In the genomic region with DNA sequence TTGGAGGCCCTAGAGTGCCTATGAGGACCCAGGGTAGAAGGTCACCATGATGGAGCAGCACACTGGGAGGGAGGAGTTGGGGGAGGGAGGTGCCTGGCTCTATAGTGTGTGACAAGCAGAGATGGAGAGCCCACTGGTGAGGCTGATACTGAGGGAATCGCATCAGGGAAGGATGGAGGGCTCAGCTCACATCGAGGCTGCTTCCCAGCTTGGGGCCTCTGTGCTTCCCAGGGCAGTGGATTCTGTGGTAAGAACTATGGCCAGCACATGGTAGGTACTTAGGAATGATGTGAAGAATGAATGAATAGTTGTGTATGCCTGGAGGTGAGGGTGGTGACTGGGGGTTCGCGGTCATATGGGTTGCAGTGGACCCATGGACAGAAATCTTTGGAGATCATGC, we compare ENCODE assay signal across 14 cellular contexts. TPM values are rescaled to one million over a fixed set of nuclear protein-coding genes. Genes with fewer than 3 reads are reported as not detected.
DNase-seq lines count a peak whose midpoint lies in the region; ATAC-seq and TF ChIP-seq lines count a peak whose summit lies in the region.
"Had no signal": no experiment of that assay in that cellular context is flagged by ENCODE, and none has a peak within 500 bp of the region (broad histone marks: within the 10 kb centered on the region; RNA-seq: fewer than 3 reads in every experiment).

No MANE protein-coding gene starts in this region.

- H3K36me3 ChIP-seq in CD8-positive, alpha-beta T cell (ENCODE audit: insufficient read depth, low read length): no peaks in the 10 kb centered on the region

- no peak overlapping the region for H3K4me3 ChIP-seq in CD8-positive, alpha-beta T cell (ENCODE audit: low read depth, low read length)

- peaks cover 22% of the 10 kb centered on the region for H3K27me3 Mint-ChIP-seq in CD8-positive, alpha-beta T cell (ENCODE audit: low read depth)
- H3K27me3 Mint-ChIP-seq in T-helper 17 cell (peaks cover 69% of the 10 kb centered on the region), immature natural killer cell (ENCODE audit: low read depth in 3 of 3) (peaks cover 0 to 16% (median 7%) of the 10 kb centered on the region in 3 donors)

- DNase-seq in CD8-positive, alpha-beta T cell: no peak
- DNase-seq in T-helper 17 cell (no peak), immature natural killer cell (no peak), SK-N-DZ (ENCODE audit: low spot score) (no peak)
- DNase-seq in stimulated activated effector memory CD8-positive, alpha-beta T cell treated with anti-CD3 and anti-CD28 coated beads, Interleukin-12 subunit alpha, Interleukin-12 subunit beta, amount 100 ng/mL, for 72 hours (ENCODE audit: low spot score in 2 of 2): no peak
- DNase-seq: activated gamma-delta T cell treated with Interleukin-2 at 50 U/mL for 16 hours, dermis blood vessel endothelial cell, mesenchymal stem cell, MV-4-11, NCI-H2029, T-helper 9 cell had no signal

- peak overlapping the region; percentile 33 for H3K4me3 Mint-ChIP-seq in CD8-positive, alpha-beta T cell
- peak overlapping the region; percentile 79 for H3K4me3 Mint-ChIP-seq in T-helper 17 cell
- H3K4me3 Mint-ChIP-seq in immature natural killer cell: peak overlapping the region; percentile 14 to 71 (median 51)
- peak overlapping the region; percentile 0 for H3K4me3 Mint-ChIP-seq in stimulated activated effector memory CD8-positive, alpha-beta T cell treated with anti-CD3 and anti-CD28 coated beads, Interleukin-12 subunit alpha, Interleukin-12 subunit beta, amount 100 ng/mL, for 72 hours

- H3K27ac ChIP-seq in CD8-positive, alpha-beta T cell (ENCODE audit: low read depth, low read length): no peak overlapping the region

- ATAC-seq in CD8-positive, alpha-beta T cell: no peak
- no peak for ATAC-seq in T-helper 17 cell
- ATAC-seq in stimulated activated effector memory CD8-positive, alpha-beta T cell treated with anti-CD3 and anti-CD28 coated beads, Interleukin-12 subunit alpha, Interleukin-12 subunit beta, amount 100 ng/mL, for 72 hours: no peak
- ATAC-seq in GM18511 (IDR thresholded peaks at IDR 0.05; ENCODE audit: unreplicated experiment): no peak
- no peak for ATAC-seq in HG03139 (IDR thresholded peaks at IDR 0.05; ENCODE audit: unreplicated experiment)
- ATAC-seq in GM19023 (IDR thresholded peaks at IDR 0.05; ENCODE audit: unreplicated experiment): no peak

- POLR2A ChIA-PET in CD8-positive, alpha-beta T cell (lab: Charles Lee): no interaction called here

- CTCF ChIA-PET in CD8-positive, alpha-beta T cell (lab: Charles Lee): no interaction called here

- intact Hi-C loops in CD8-positive, alpha-beta T cell (cut with DNase I, micrococcal nuclease): no loop called here

- no peak for TF ChIP-seq CTCF in CD8-positive, alpha-beta T cell (IDR thresholded peaks at IDR 0.05)

- no peak overlapping the region for H3K27ac Mint-ChIP-seq in CD8-positive, alpha-beta T cell
- no peak overlapping the region for H3K27ac Mint-ChIP-seq in T-helper 17 cell
- peak overlapping the region in 1 of 6 donors; percentile 40 for H3K27ac Mint-ChIP-seq in immature natural killer cell
- no peak overlapping the region for H3K27ac Mint-ChIP-seq in stimulated activated effector memory CD8-positive, alpha-beta T cell treated with anti-CD3 and anti-CD28 coated beads, Interleukin-12 subunit alpha, Interleukin-12 subunit beta, amount 100 ng/mL, for 72 hours

- H3K36me3 Mint-ChIP-seq in CD8-positive, alpha-beta T cell: no peaks in the 10 kb centered on the region
- H3K36me3 Mint-ChIP-seq in T-helper 17 cell (ENCODE audit: low read depth) (peaks cover 2% of the 10 kb centered on the region), immature natural killer cell (peaks cover 0 to 3% (median 0%) of the 10 kb centered on the region in 3 donors)
- no peaks in the 10 kb centered on the region for H3K36me3 Mint-ChIP-seq in stimulated activated effector memory CD8-positive, alpha-beta T cell treated with anti-CD3 and anti-CD28 coated beads, Interleukin-12 subunit alpha, Interleukin-12 subunit beta, amount 100 ng/mL, for 72 hours

- no peaks in the 10 kb centered on the region for H3K4me1 ChIP-seq in CD8-positive, alpha-beta T cell (ENCODE audit: insufficient read depth, low read length)

- no peaks in the 10 kb centered on the region for H3K9me3 ChIP-seq in CD8-positive, alpha-beta T cell (ENCODE audit: low read length)
- H3K9me3 ChIP-seq in T-helper 17 cell (ENCODE audit: control insufficient read depth, low read length, poor library complexity, severe bottlenecking): no peaks in the 10 kb centered on the region

- H3K4me1 Mint-ChIP-seq in CD8-positive, alpha-beta T cell (ENCODE audit: low read depth): peaks cover 4% of the 10 kb centered on the region
- H3K4me1 Mint-ChIP-seq in T-helper 17 cell (peaks cover 6% of the 10 kb centered on the region), immature natural killer cell (peaks cover 0 to 4% of the 10 kb centered on the region in 2 donors)
- H3K4me1 Mint-ChIP-seq in stimulated activated effector memory CD8-positive, alpha-beta T cell treated with anti-CD3 and anti-CD28 coated beads, Interleukin-12 subunit alpha, Interleukin-12 subunit beta, amount 100 ng/mL, for 72 hours: peaks cover 13% of the 10 kb centered on the region

- no peaks in the 10 kb centered on the region for H3K9me3 Mint-ChIP-seq in CD8-positive, alpha-beta T cell
- H3K9me3 Mint-ChIP-seq in immature natural killer cell: peaks cover 0 to 2% (median 0%) of the 10 kb centered on the region in 6 donors
- no peaks in the 10 kb centered on the region for H3K9me3 Mint-ChIP-seq in stimulated activated effector memory CD8-positive, alpha-beta T cell treated with anti-CD3 and anti-CD28 coated beads, Interleukin-12 subunit alpha, Interleukin-12 subunit beta, amount 100 ng/mL, for 72 hours

- H3K27me3 ChIP-seq in CD8-positive, alpha-beta T cell (ENCODE audit: insufficient read depth, low read length): no peaks in the 10 kb centered on the region

RNA-seq across cellular contexts. Expression of a gene that starts 1.3 kb away (rescaled TPM):
- under 1 TPM in 1 of 2 experiments, not detected in 1; 0.30 TPM for total RNA-seq in CD8-positive, alpha-beta T cell
- under 1 TPM; 0.23 to 0.40 TPM for total RNA-seq in T-helper 17 cell
- polyA plus RNA-seq in immature natural killer cell: not detected
- 34.6 and 44.4 TPM in 2 replicates for polyA plus RNA-seq in SK-N-DZ (2014; cell fraction: cytosol; rRNA removed)
- polyA plus RNA-seq in SK-N-DZ (2014; cell fraction: nucleus; rRNA removed): 12.8 and 21.7 TPM in 2 replicates

Comparison
In these comparisons a context has a peak if more than half of its experiments do, and no peak if none do; other contexts are left out.
1. H3K4me3 Mint-ChIP-seq: peak in every context shown above with its lines; median percentile 79 in T-helper 17 cell; 51 in immature natural killer cell; 33 in CD8-positive, alpha-beta T cell; 0 in stimulated activated effector memory CD8-positive, alpha-beta T cell treated with anti-CD3 and anti-CD28 coated beads, Interleukin-12 subunit alpha, Interleukin-12 subunit beta, amount 100 ng/mL, for 72 hours.